8 cellular contexts compared by ENCODE assay signal in genomic region chr17:2090804-2091534, GRCh38. TPM values are rescaled to one million over a fixed set of nuclear protein-coding genes. Genes with fewer than 3 reads are reported as not detected.
DNase-seq lines count a peak whose midpoint lies in the region; ATAC-seq, FAIRE-seq and TF ChIP-seq lines count a peak whose summit lies in the region.

No MANE protein-coding gene starts in this region.

- TF ChIP-seq RAD21 in GM12878 (IDR thresholded peaks at IDR 0.05; ENCODE audit: insufficient read depth, low read depth, low read length) = no peak

- 87% methylated on average over 2 of the region's 2 CpGs for WGBS in GM12878 (ENCODE audit: insufficient coverage, insufficient replicate concordance, low lambda C conversion rate, missing lambda C conversion rate)

- no peak overlapping the region for H3K4me3 ChIP-seq in AG09309 (ENCODE audit: control insufficient read depth, low read depth, low read length)
- H3K4me3 ChIP-seq in GM12878 = peak overlapping the region; percentile 63
- H3K4me3 ChIP-seq in keratinocyte (ENCODE audit: control insufficient read depth in 2 of 3, extremely low read depth in 1 of 3, insufficient read depth in 2 of 3, low read depth in 1 of 3, low read length in 3 of 3) = no peak overlapping the region
- H3K4me3 ChIP-seq in upper lobe of right lung = no peak overlapping the region

- H3K27ac ChIP-seq in GM12878 (ENCODE audit: control insufficient read depth, insufficient read depth) (peak overlapping the region; percentile 93), keratinocyte (ENCODE audit: control insufficient read depth, insufficient read depth, low read length) (no peak overlapping the region), upper lobe of right lung (peak overlapping the region; percentile 75)

- TF ChIP-seq CTCF in AG09309 (IDR thresholded peaks at IDR 0.05; ENCODE audit: control insufficient read depth, insufficient read depth, low read depth, low read length, missing control alignments) = peak; percentile 62
- no peak for TF ChIP-seq CTCF in GM12878 (IDR thresholded peaks at IDR 0.05 in 2 of 3, conservative IDR thresholded peaks at IDR 0.05 in 1 of 3; ENCODE audit: control insufficient read depth in 2 of 3, extremely low read depth in 1 of 3, insufficient read depth in 1 of 3, low read depth in 3 of 3, low read length in 3 of 3)
- peak; percentile 22 to 47 (median 47) for TF ChIP-seq CTCF in keratinocyte (optimal IDR thresholded peaks at IDR 0.05 in 1 of 3, IDR thresholded peaks at IDR 0.05 in 1 of 3, conservative IDR thresholded peaks at IDR 0.05 in 1 of 3; ENCODE audit: extremely low read depth in 1 of 3, insufficient read depth in 2 of 3, low read length in 3 of 3)
- TF ChIP-seq CTCF in upper lobe of right lung (IDR thresholded peaks at IDR 0.05) = peak; percentile 37
- no peak for TF ChIP-seq CTCF in GM10266 (IDR thresholded peaks at IDR 0.05; ENCODE audit: control insufficient read depth, insufficient read depth, low read depth, missing control alignments)

- intact Hi-C loops in GM12878 (cut with micrococcal nuclease; ENCODE audit: unreplicated experiment) = loop anchor here (5.0 kb wide), 1 partner anchor 34 kb away; the partner anchor contains the start of gene HIC1
- intact Hi-C loops in upper lobe of right lung (cut with DNase I) = no loop called here

- H3K9ac ChIP-seq in GM12878 (ENCODE audit: control insufficient read depth, insufficient read depth, low read length) = peak overlapping the region; percentile 68
- H3K9ac ChIP-seq in keratinocyte (ENCODE audit: control insufficient read depth, extremely low read depth, insufficient read depth, low read length) = no peak overlapping the region

- in situ Hi-C loops in GM12878 (cut with MboI) = no loop called here

- H2AFZ ChIP-seq in GM12878 (ENCODE audit: control insufficient read depth, low read depth, low read length) (no peak overlapping the region), keratinocyte (ENCODE audit: control insufficient read depth, low read length) (no peak overlapping the region)

- POLR2A ChIA-PET in GM12878 (lab: Charles Lee) = interaction anchor here (0.8 to 10.8 kb wide), 17 partner anchors 9 to 176 kb away, joined by 3 to 148 read pairs (median 6); partner anchors contain the start of gene HIC1

- peak; percentile 60; the same call in 1 of the 2 replicates for TF ChIP-seq POLR2A in GM12878 (IDR thresholded peaks at IDR 0.05; ENCODE audit: low read depth, low read length)

- H4K20me1 ChIP-seq in GM12878 (ENCODE audit: control insufficient read depth, insufficient read depth) = no peaks in the 10 kb centered on the region
- no peaks in the 10 kb centered on the region for H4K20me1 ChIP-seq in keratinocyte (ENCODE audit: control insufficient read depth, extremely low read depth, insufficient read depth, low read length)

- peaks cover 16% of the 10 kb centered on the region for H3K79me2 ChIP-seq in GM12878 (ENCODE audit: control insufficient read depth, insufficient read depth, low read length)
- no peaks in the 10 kb centered on the region for H3K79me2 ChIP-seq in keratinocyte (ENCODE audit: control insufficient read depth, insufficient read depth, low read length)

- TF ChIP-seq EP300 in GM12878 (IDR thresholded peaks at IDR 0.05; ENCODE audit: borderline replicate concordance in 1 of 2, control insufficient read depth in 1 of 2, low read depth in 2 of 2, low read length in 2 of 2) = no peak

- H3K4me2 ChIP-seq in GM12878 (ENCODE audit: control insufficient read depth, insufficient read depth) (peak overlapping the region; percentile 86), keratinocyte (ENCODE audit: control insufficient read depth, extremely low read depth, insufficient read depth, low read depth, low read length) (peak overlapping the region; percentile 23)

- SMC1A ChIA-PET in GM12878 (lab: Charles Lee; ENCODE audit: uncharacterized antibody, unreplicated experiment) = interaction anchor here (0.7 to 7.1 kb wide), 21 partner anchors 12 to 191 kb away, joined by 3 to 107 read pairs (median 19); partner anchors contain the start of gene HIC1

- RAD21 ChIA-PET in GM12878 (lab: Charles Lee; ENCODE audit: unreplicated experiment) = interaction anchor here (0.9 to 10.4 kb wide), 24 partner anchors 9 to 212 kb away, joined by 3 to 160 read pairs (median 8); partner anchors contain the start of gene HIC1

- H3K9me3 ChIP-seq in GM12878 (replicated peaks; ENCODE audit: control insufficient read depth, insufficient read depth, low read length) (no peaks in the 10 kb centered on the region), keratinocyte (ENCODE audit: control insufficient read depth, low read depth, low read length) (no peaks in the 10 kb centered on the region), upper lobe of right lung (no peaks in the 10 kb centered on the region)

- CTCF ChIA-PET in GM12878 (lab: Yijun Ruan, JAX) = interaction anchor here (0.6 to 11.4 kb wide), 18 partner anchors 9 to 236 kb away, joined by 3 to 126 read pairs (median 6); partner anchors contain the start of gene HIC1

- peaks cover 59% of the 10 kb centered on the region for H3K4me1 ChIP-seq in GM12878 (ENCODE audit: control insufficient read depth, insufficient read depth, low read length)
- H3K4me1 ChIP-seq in keratinocyte (ENCODE audit: control insufficient read depth, extremely low read depth, insufficient read depth, low read length) = peaks cover 40% of the 10 kb centered on the region
- peaks cover 73% of the 10 kb centered on the region for H3K4me1 ChIP-seq in upper lobe of right lung

- H3K9me1 ChIP-seq in keratinocyte (ENCODE audit: control insufficient read depth, extremely low read depth, insufficient read depth, low read length) = no peaks in the 10 kb centered on the region

- H3K36me3 ChIP-seq in GM12878 (ENCODE audit: control insufficient read depth in 2 of 2, insufficient read depth in 2 of 2, low read length in 1 of 2) = peaks cover 2 to 4% of the 10 kb centered on the region in 2 experiments; a peak in 2 of 4 replicates
- H3K36me3 ChIP-seq in keratinocyte (ENCODE audit: control insufficient read depth in 2 of 2, extremely low read depth in 1 of 2, insufficient read depth in 2 of 2, low read length in 2 of 2) = peaks cover 6 to 7% of the 10 kb centered on the region in 2 experiments
- no peaks in the 10 kb centered on the region for H3K36me3 ChIP-seq in upper lobe of right lung

- no peak for ATAC-seq in GM12878
- ATAC-seq in upper lobe of right lung = peak; percentile 5
- no peak for ATAC-seq in GM18498 (IDR thresholded peaks at IDR 0.05; ENCODE audit: unreplicated experiment)

- FAIRE-seq in HTR-8/SVneo (lab: Jason Lieb, UNC) (peak; percentile 78), GM12878 (lab: Jason Lieb, UNC) (no peak), keratinocyte (lab: Jason Lieb, UNC) (peak; percentile 91)

- H3K27me3 ChIP-seq in GM12878 (replicated peaks in 1 of 2; ENCODE audit: control insufficient read depth in 2 of 2, insufficient read depth in 2 of 2, low read length in 1 of 2) (no peaks in the 10 kb centered on the region), keratinocyte (ENCODE audit: control insufficient read depth, extremely low read depth, insufficient read depth, low read length) (no peaks in the 10 kb centered on the region), upper lobe of right lung (no peaks in the 10 kb centered on the region)

- dilution Hi-C loops in keratinocyte (cut with MboI; ENCODE audit: extremely low pct_ligation_motif_present, low sequenced_read_pairs) = no loop called here

- BruUV-seq in GM12878 (replicated peaks; lab: Mats Ljungman, UMichigan) = no TSS peak

- DNase-seq in AG09309 (ENCODE audit: low read depth) = peak; percentile 89
- DNase-seq in HTR-8/SVneo (ENCODE audit: insufficient read length, low spot score) = peak; percentile 94
- DNase-seq in GM12878 (ENCODE audit: low read depth, low spot score) = no peak
- DNase-seq in keratinocyte (ENCODE audit: low read depth, low spot score) = no peak
- no peak for DNase-seq in upper lobe of right lung
- DNase-seq in OCI-M1 (lab: John Stamatoyannopoulos, UW) = no peak
- DNase-seq in GM10266 (ENCODE audit: extremely low spot score) = no peak

RNA-seq across cellular contexts. Expression of gene HIC1, which starts 36.1 kb away (rescaled TPM):
- 220 and 277 TPM in 2 replicates for total RNA-seq in GM12878 (2013; cell fraction: nucleolus; rRNA removed)
- 30.8 and 40.8 TPM in 2 replicates for total RNA-seq in GM12878 (2014; rRNA removed)
- 4.6 and 4.9 TPM in 2 replicates for total RNA-seq in GM12878 (2014; rRNA removed; fragmentation: Illumina TruSeq; extraction: Trizol)
- 55.4 and 61.1 TPM in 2 replicates for total RNA-seq in GM12878 (2021)
- 8.2 TPM for polyA plus RNA-seq in GM12878 (2011; ENCODE audit: low read depth)
- polyA plus RNA-seq in GM12878 (2011; rRNA removed) = 4.2 and 10.5 TPM in 2 replicates
- polyA plus RNA-seq in GM12878 (2011; cell fraction: cytosol; rRNA removed) = 16.0 and 34.6 TPM in 2 replicates
- 88.9 and 92.7 TPM in 2 replicates for polyA plus RNA-seq in GM12878 (2011; cell fraction: nucleus; rRNA removed)
- 38.9 and 49.7 TPM in 2 replicates for polyA plus RNA-seq in GM12878 (2012)
- polyA plus RNA-seq in GM12878 (2014; fragmentation: Illumina TruSeq; extraction: Trizol) = 0.81 and 1.8 TPM in 2 replicates
- polyA plus RNA-seq in GM12878 (2014; fragmentation: Nextera tagmentation; extraction: Ambion mirVana) = under 1 TPM; 0.11 to 0.57 TPM
- polyA plus RNA-seq in GM12878 (2014; rRNA removed) = 26.5 and 40.9 TPM in 2 replicates
- 1 to 10 TPM; 2.0 to 4.9 TPM for polyA plus RNA-seq in GM12878 (2016; fragmentation: Nextera tagmentation; extraction: Ambion mirVana)
- polyA minus RNA-seq in GM12878 (2011; rRNA and poly(A)+ RNA removed) = 9.8 and 22.7 TPM in 2 replicates
- 23.8 and 29.3 TPM in 2 replicates for polyA minus RNA-seq in GM12878 (2011; cell fraction: cytosol; rRNA and poly(A)+ RNA removed)
- polyA minus RNA-seq in GM12878 (2011; cell fraction: nucleus; rRNA and poly(A)+ RNA removed) = 47.3 and 88.0 TPM in 2 replicates
- polyA plus RNA-seq in keratinocyte = 0.64 to 1.1 TPM (median 0.92 TPM) in 3 replicates
- not detected for polyA plus RNA-seq in keratinocyte (2011; ENCODE audit: low read depth)
- 0.23 and 0.82 TPM in 2 replicates for polyA plus RNA-seq in keratinocyte (2011; cell fraction: cytosol; rRNA removed)
- polyA plus RNA-seq in keratinocyte (2011; cell fraction: nucleus; rRNA removed) = 1.4 and 1.5 TPM in 2 replicates
- polyA plus RNA-seq in keratinocyte (2012; ENCODE audit: low replicate concordance) = 0.45 and 1.7 TPM in 2 replicates
- polyA minus RNA-seq in keratinocyte = 0.58 to 1.4 TPM (median 1.3 TPM) in 3 replicates
- polyA minus RNA-seq in keratinocyte (2011; cell fraction: cytosol; rRNA and poly(A)+ RNA removed) = 6.5 TPM
- polyA minus RNA-seq in keratinocyte (2011; cell fraction: nucleus; rRNA and poly(A)+ RNA removed) = 2.1 and 3.1 TPM in 2 replicates
- 20.8 TPM for total RNA-seq in upper lobe of right lung

RNA-seq across cellular contexts. Expression of gene OVCA2, which starts 49.1 kb away (rescaled TPM):
- 4.1 and 4.5 TPM in 2 replicates for total RNA-seq in GM12878 (2013; cell fraction: nucleolus; rRNA removed)
- total RNA-seq in GM12878 (2014; rRNA removed) = 57.5 and 58.6 TPM in 2 replicates
- 25.5 and 29.1 TPM in 2 replicates for total RNA-seq in GM12878 (2014; rRNA removed; fragmentation: Illumina TruSeq; extraction: Trizol)
- total RNA-seq in GM12878 (2021) = 39.7 and 46.9 TPM in 2 replicates
- 15.9 TPM for polyA plus RNA-seq in GM12878 (2011; ENCODE audit: low read depth)
- polyA plus RNA-seq in GM12878 (2011; rRNA removed) = 21.8 and 34.6 TPM in 2 replicates
- 57.5 and 70.9 TPM in 2 replicates for polyA plus RNA-seq in GM12878 (2011; cell fraction: cytosol; rRNA removed)
- 27.2 and 42.6 TPM in 2 replicates for polyA plus RNA-seq in GM12878 (2011; cell fraction: nucleus; rRNA removed)
- polyA plus RNA-seq in GM12878 (2012) = 26.0 and 30.9 TPM in 2 replicates
- polyA plus RNA-seq in GM12878 (2014; fragmentation: Illumina TruSeq; extraction: Trizol) = 24.8 and 32.5 TPM in 2 replicates
- polyA plus RNA-seq in GM12878 (2014; fragmentation: Nextera tagmentation; extraction: Ambion mirVana) = 10 to 100 TPM in 1 of 2 experiments, 1 to 10 TPM in 1; 6.1 to 14.2 TPM
- 49.5 and 59.8 TPM in 2 replicates for polyA plus RNA-seq in GM12878 (2014; rRNA removed)
- polyA plus RNA-seq in GM12878 (2016; fragmentation: Nextera tagmentation; extraction: Ambion mirVana) = 10 to 100 TPM; 73.6 to 75.3 TPM
- 18.9 and 41.3 TPM in 2 replicates for polyA minus RNA-seq in GM12878 (2011; rRNA and poly(A)+ RNA removed)
- 9.4 and 10.5 TPM in 2 replicates for polyA minus RNA-seq in GM12878 (2011; cell fraction: cytosol; rRNA and poly(A)+ RNA removed)
- 2.3 and 5.2 TPM in 2 replicates for polyA minus RNA-seq in GM12878 (2011; cell fraction: nucleus; rRNA and poly(A)+ RNA removed)
- polyA plus RNA-seq in keratinocyte = 41.2 to 58.1 TPM (median 53.5 TPM) in 3 replicates
- 3.8 TPM for polyA plus RNA-seq in keratinocyte (2011; ENCODE audit: low read depth)
- polyA plus RNA-seq in keratinocyte (2011; cell fraction: cytosol; rRNA removed) = 49.1 and 57.0 TPM in 2 replicates
- polyA plus RNA-seq in keratinocyte (2011; cell fraction: nucleus; rRNA removed) = 17.6 and 24.7 TPM in 2 replicates
- 31.2 and 45.0 TPM in 2 replicates for polyA plus RNA-seq in keratinocyte (2012; ENCODE audit: low replicate concordance)
- 31.3 to 46.1 TPM (median 45.4 TPM) in 3 replicates for polyA minus RNA-seq in keratinocyte
- 34.9 TPM for polyA minus RNA-seq in keratinocyte (2011; cell fraction: cytosol; rRNA and poly(A)+ RNA removed)
- 3.7 and 4.8 TPM in 2 replicates for polyA minus RNA-seq in keratinocyte (2011; cell fraction: nucleus; rRNA and poly(A)+ RNA removed)
- 21.4 TPM for total RNA-seq in upper lobe of right lung

Comparison
In these comparisons a context has a peak if more than half of its experiments do, and no peak if none do; other contexts are left out.
1. DNase-seq: peak in AG09309 (single experiment) and HTR-8/SVneo (single experiment); none in GM12878 (single experiment), keratinocyte (single experiment), upper lobe of right lung (single experiment), OCI-M1 (single experiment) and GM10266 (single experiment).
2. CTCF ChIP-seq: peak in AG09309 (single experiment), keratinocyte (3 of 3) and upper lobe of right lung (single experiment); none in GM12878 (0 of 3) and GM10266 (single experiment).